In genomic region chr10:6512182-6512581, GRCh38 we compare ENCODE assay signal across 18 cellular contexts.
DNase-seq lines count a peak whose midpoint lies in the region; ATAC-seq and TF ChIP-seq lines count a peak whose summit lies in the region.
"Had no signal": no experiment of that assay in that cellular context is flagged by ENCODE, and none has a peak within 500 bp of the region (broad histone marks: within the 10 kb centered on the region; RNA-seq: fewer than 3 reads in every experiment).

No MANE protein-coding gene starts in this region.

- DNase-seq in activated CD4-positive, alpha-beta T cell treated with anti-CD3 and anti-CD28 coated beads for 36 hours, result no peak
- no peak for DNase-seq in activated CD4-positive, alpha-beta T cell treated with anti-CD3 and anti-CD28 coated beads for 1 hour
- DNase-seq in CD4-positive, alpha-beta memory T cell, result no peak
- DNase-seq in activated naive CD8-positive, alpha-beta T cell treated with anti-CD3 and anti-CD28 coated beads for 36 hours, result no peak
- no peak for DNase-seq in natural killer cell
- no peak for DNase-seq in AG08396 (ENCODE audit: low spot score)
- no peak for DNase-seq in endodermal cell
- no peak for DNase-seq in HAP-1 (ENCODE audit: low spot score in 2 of 2)
- DNase-seq: DMS79, HCEC 1CT, Kasumi-1, NCI-H1105 treated with DMSO at 0.1 percent for 48 hours, NCI-H187, NCI-H2171, NCI-H774 had no signal

- peaks cover 64% of the 10 kb centered on the region for H3K4me1 ChIP-seq in CD4-positive, alpha-beta memory T cell (ENCODE audit: insufficient read depth, low read length)
- H3K4me1 ChIP-seq in endodermal cell (ENCODE audit: control insufficient read depth, insufficient read depth, low read length), result peaks cover 7% of the 10 kb centered on the region
- no peaks in the 10 kb centered on the region for H3K4me1 ChIP-seq in HAP-1

- H3K4me1 Mint-ChIP-seq in activated CD4-positive, alpha-beta T cell treated with anti-CD3 and anti-CD28 coated beads for 36 hours, result peaks cover 85% of the 10 kb centered on the region
- H3K4me1 Mint-ChIP-seq in CD4-positive, alpha-beta memory T cell, result peaks cover 55 to 75% (median 66%) of the 10 kb centered on the region in 4 donors
- H3K4me1 Mint-ChIP-seq in activated naive CD8-positive, alpha-beta T cell treated with anti-CD3 and anti-CD28 coated beads for 36 hours, result peaks cover 66% of the 10 kb centered on the region
- peaks cover 52 to 57% of the 10 kb centered on the region in 2 donors for H3K4me1 Mint-ChIP-seq in natural killer cell
- peaks cover 11% of the 10 kb centered on the region for H3K4me1 Mint-ChIP-seq in endodermal cell

- intact Hi-C loops in activated CD4-positive, alpha-beta T cell treated with anti-CD3 and anti-CD28 coated beads for 36 hours (cut with DNase I, micrococcal nuclease), result loop anchor here in 1 of 2 experiments (2.0 to 5.0 kb wide), 2 partner anchors 17 to 40 kb away; no protein-coding TSS in a partner anchor
- intact Hi-C loops in CD4-positive, alpha-beta memory T cell (cut with micrococcal nuclease), result loop anchor here (2.0 kb wide), 1 partner anchor 13 kb away; no protein-coding TSS in a partner anchor
- intact Hi-C loops in natural killer cell (cut with micrococcal nuclease), result no loop called here

- no peak overlapping the region for H3K27ac ChIP-seq in CD4-positive, alpha-beta memory T cell (ENCODE audit: low read depth, low read length)
- no peak overlapping the region for H3K27ac ChIP-seq in endodermal cell (ENCODE audit: low read depth, low read length)
- H3K27ac ChIP-seq: 22Rv1; BLaER1 treated with 17β-estradiol and CSF1 and Interleukin-3, amounts not matched to agents 10 nM and 100 nM had no signal

- peaks cover 67% of the 10 kb centered on the region for H3K36me3 Mint-ChIP-seq in activated CD4-positive, alpha-beta T cell treated with anti-CD3 and anti-CD28 coated beads for 36 hours (ENCODE audit: low read depth)
- peaks cover 61 to 79% of the 10 kb centered on the region in 2 donors for H3K36me3 Mint-ChIP-seq in CD4-positive, alpha-beta memory T cell
- H3K36me3 Mint-ChIP-seq in activated naive CD8-positive, alpha-beta T cell treated with anti-CD3 and anti-CD28 coated beads for 36 hours, result peaks cover 88% of the 10 kb centered on the region
- peaks cover 13% of the 10 kb centered on the region for H3K36me3 Mint-ChIP-seq in natural killer cell
- peaks cover 61% of the 10 kb centered on the region for H3K36me3 Mint-ChIP-seq in endodermal cell (ENCODE audit: low read depth)

- H3K36me3 ChIP-seq in CD4-positive, alpha-beta memory T cell (ENCODE audit: insufficient read depth, low read length), result peaks cover 56% of the 10 kb centered on the region
- H3K36me3 ChIP-seq in endodermal cell (ENCODE audit: control insufficient read depth, insufficient read depth, low read length) (peaks cover 77% of the 10 kb centered on the region), HAP-1 (replicated peaks) (no peaks in the 10 kb centered on the region)

- WGBS in endodermal cell (ENCODE audit: insufficient coverage in 1 of 2, insufficient read length in 1 of 2), 2 experiments, result 94 to 100% methylated on average over 2 to 3 of the region's 3 CpGs

- H3K4me3 ChIP-seq in CD4-positive, alpha-beta memory T cell (ENCODE audit: low read length in 2 of 2), result no peak overlapping the region
- H3K4me3 ChIP-seq in endodermal cell (ENCODE audit: low read length) (no peak overlapping the region), HAP-1 (no peak overlapping the region)
- H3K4me3 ChIP-seq: BLaER1 treated with 17β-estradiol and CSF1 and Interleukin-3, amounts not matched to agents 10 nM and 100 nM; GM12878 had no signal

- no peak for ATAC-seq in activated CD4-positive, alpha-beta T cell treated with anti-CD3 and anti-CD28 coated beads for 36 hours
- no peak for ATAC-seq in natural killer cell
- ATAC-seq: GM12878 had no signal

- POLR2A ChIA-PET in activated CD4-positive, alpha-beta T cell treated with anti-CD3 and anti-CD28 coated beads for 36 hours (lab: Charles Lee), result no interaction called here
- POLR2A ChIA-PET in CD4-positive, alpha-beta memory T cell (lab: Charles Lee; ENCODE audit: partially characterized antibody), result interaction anchor here (1.1 to 2.0 kb wide), 2 partner anchors 18 to 66 kb away, joined by 3 to 8 read pairs; no protein-coding TSS in a partner anchor

- no peaks in the 10 kb centered on the region for H3K9me3 ChIP-seq in CD4-positive, alpha-beta memory T cell (ENCODE audit: control insufficient read depth in 1 of 2, low read length in 2 of 2)
- H3K9me3 ChIP-seq in endodermal cell (ENCODE audit: control insufficient read depth, low read length) (peaks cover 32% of the 10 kb centered on the region), HAP-1 (no peaks in the 10 kb centered on the region)

- no peak overlapping the region for H3K4me3 Mint-ChIP-seq in activated CD4-positive, alpha-beta T cell treated with anti-CD3 and anti-CD28 coated beads for 36 hours
- peak overlapping the region in 1 of 8 donors; percentile 13 for H3K4me3 Mint-ChIP-seq in CD4-positive, alpha-beta memory T cell
- no peak overlapping the region for H3K4me3 Mint-ChIP-seq in activated naive CD8-positive, alpha-beta T cell treated with anti-CD3 and anti-CD28 coated beads for 36 hours
- H3K4me3 Mint-ChIP-seq in natural killer cell (no peak overlapping the region), endodermal cell (no peak overlapping the region)

- H3K27me3 Mint-ChIP-seq in activated CD4-positive, alpha-beta T cell treated with anti-CD3 and anti-CD28 coated beads for 36 hours, result no peaks in the 10 kb centered on the region
- H3K27me3 Mint-ChIP-seq in CD4-positive, alpha-beta memory T cell, result no peaks in the 10 kb centered on the region
- H3K27me3 Mint-ChIP-seq in activated naive CD8-positive, alpha-beta T cell treated with anti-CD3 and anti-CD28 coated beads for 36 hours, result no peaks in the 10 kb centered on the region
- H3K27me3 Mint-ChIP-seq in natural killer cell (ENCODE audit: low read depth in 2 of 2) (no peaks in the 10 kb centered on the region), endodermal cell (ENCODE audit: insufficient read depth) (no peaks in the 10 kb centered on the region)

- H3K27ac Mint-ChIP-seq in activated CD4-positive, alpha-beta T cell treated with anti-CD3 and anti-CD28 coated beads for 36 hours, result peak overlapping the region; percentile 75
- H3K27ac Mint-ChIP-seq in CD4-positive, alpha-beta memory T cell, result peak overlapping the region in 6 of 7 donors; percentile 41 to 83 (median 64)
- peak overlapping the region; percentile 45 for H3K27ac Mint-ChIP-seq in activated naive CD8-positive, alpha-beta T cell treated with anti-CD3 and anti-CD28 coated beads for 36 hours
- peak overlapping the region; percentile 82 to 91 for H3K27ac Mint-ChIP-seq in natural killer cell
- no peak overlapping the region for H3K27ac Mint-ChIP-seq in endodermal cell

- TF ChIP-seq CTCF in natural killer cell (IDR thresholded peaks at IDR 0.05) (no peak), endodermal cell (conservative IDR thresholded peaks at IDR 0.05) (no peak)

- H3K9me3 Mint-ChIP-seq in activated CD4-positive, alpha-beta T cell treated with anti-CD3 and anti-CD28 coated beads for 36 hours (ENCODE audit: low read depth), result peaks cover 11% of the 10 kb centered on the region
- no peaks in the 10 kb centered on the region for H3K9me3 Mint-ChIP-seq in CD4-positive, alpha-beta memory T cell
- H3K9me3 Mint-ChIP-seq in activated naive CD8-positive, alpha-beta T cell treated with anti-CD3 and anti-CD28 coated beads for 36 hours, result peaks cover 17% of the 10 kb centered on the region
- H3K9me3 Mint-ChIP-seq in natural killer cell (no peaks in the 10 kb centered on the region), endodermal cell (peaks cover 25% of the 10 kb centered on the region)

- CTCF ChIA-PET in activated CD4-positive, alpha-beta T cell treated with anti-CD3 and anti-CD28 coated beads for 36 hours (lab: Charles Lee), result interaction anchor here (0.5 to 0.7 kb wide), 3 partner anchors 55 to 166 kb away, joined by 3 read pairs; no protein-coding TSS in a partner anchor
- CTCF ChIA-PET in CD4-positive, alpha-beta memory T cell (lab: Charles Lee; ENCODE audit: partially characterized antibody), result interaction anchor here (1.0 kb wide), 1 partner anchor 18 kb away, joined by 5 read pairs; no protein-coding TSS in a partner anchor

- in situ Hi-C loops in HAP-1 (cut with MboI; ENCODE audit: low sequenced_read_pairs), result no loop called here

- no peak overlapping the region for H3K9ac ChIP-seq in endodermal cell (ENCODE audit: extremely low read depth, low read length, poor library complexity, severe bottlenecking)
- H3K9ac ChIP-seq: BLaER1 treated with 17β-estradiol and CSF1 and Interleukin-3, amounts not matched to agents 10 nM and 100 nM had no signal

- no peaks in the 10 kb centered on the region for H3K27me3 ChIP-seq in CD4-positive, alpha-beta memory T cell (ENCODE audit: insufficient read depth, low read length)
- H3K27me3 ChIP-seq in endodermal cell (ENCODE audit: control insufficient read depth, insufficient read depth, low read length, poor library complexity, severe bottlenecking) (no peaks in the 10 kb centered on the region), HAP-1 (ENCODE audit: low read depth) (no peaks in the 10 kb centered on the region)
- H3K27me3 ChIP-seq: BLaER1 treated with 17β-estradiol and CSF1 and Interleukin-3, amounts not matched to agents 10 nM and 100 nM had no signal
